In the genomic region with DNA sequence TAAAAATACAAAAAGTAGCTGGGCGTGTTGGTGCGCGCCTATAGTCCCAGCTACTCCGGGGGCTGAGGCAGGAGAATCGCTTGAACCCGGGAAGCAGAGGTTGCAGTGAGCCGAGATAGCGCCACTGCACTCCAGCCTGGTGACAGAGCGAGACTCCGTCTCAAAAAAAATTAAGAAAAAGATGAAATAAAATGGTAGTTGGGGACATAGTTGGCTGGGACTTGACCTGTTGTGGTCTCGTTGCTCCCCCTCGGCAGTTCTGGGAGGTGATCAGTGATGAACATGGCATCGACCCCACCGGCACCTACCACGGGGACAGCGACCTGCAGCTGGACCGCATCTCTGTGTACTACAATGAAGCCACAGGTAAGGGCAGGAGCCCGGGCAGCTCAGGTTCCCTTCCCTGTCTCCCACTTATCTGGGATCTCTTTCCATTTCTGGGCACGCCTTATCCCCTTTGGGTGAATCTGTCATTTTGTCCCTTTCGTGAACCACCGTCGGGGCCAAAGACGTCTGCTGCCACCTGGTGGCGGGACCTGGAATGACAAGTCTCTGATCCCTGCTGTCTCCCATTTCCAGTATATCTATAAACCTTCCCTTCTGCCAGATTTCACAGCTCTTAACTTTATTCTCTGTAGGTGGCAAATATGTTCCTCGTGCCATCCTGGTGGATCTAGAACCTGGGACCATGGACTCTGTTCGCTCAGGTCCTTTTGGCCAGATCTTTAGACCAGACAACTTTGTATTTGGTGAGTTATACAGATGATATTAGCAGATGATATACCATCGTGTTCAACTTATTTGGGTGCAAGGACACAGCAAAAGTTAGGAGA, we compare ENCODE assay signal across 8 cellular contexts. TPM values are rescaled to one million over a fixed set of nuclear protein-coding genes. Genes with fewer than 3 reads are reported as not detected.
DNase-seq lines count a peak whose midpoint lies in the region; ATAC-seq and TF ChIP-seq lines count a peak whose summit lies in the region.

No MANE protein-coding gene starts in this region.

- H3K9ac ChIP-seq in fibroblast of lung (ENCODE audit: insufficient read depth, low read length) = peak overlapping the region; percentile 96

- peak overlapping the region; percentile 69 to 71 (median 70) for H3K4me3 ChIP-seq in Peyer's patch
- H3K4me3 ChIP-seq in fibroblast of lung (replicated peaks in 1 of 4; ENCODE audit: control extremely low read depth in 1 of 4, insufficient read depth in 1 of 4, low read depth in 3 of 4, low read length in 4 of 4) = peak overlapping the region; percentile 73 to 97 (median 76)

- TF ChIP-seq RAD21 in Ishikawa (IDR thresholded peaks at IDR 0.05; ENCODE audit: low read depth) = peak; percentile 66

- peaks cover 82% of the 10 kb centered on the region for H3K36me3 Mint-ChIP-seq in activated T-helper 17 cell treated with anti-CD3 and anti-CD28 coated beads, Interleukin-2, amount 50 U/mL, for 72 hours (ENCODE audit: low read depth)
- H3K36me3 Mint-ChIP-seq in naive thymus-derived CD8-positive, alpha-beta T cell = peaks cover 0 to 43% (median 15%) of the 10 kb centered on the region in 3 donors

- H3K4me1 ChIP-seq in Peyer's patch (peaks cover 0 to 38% (median 4%) of the 10 kb centered on the region in 4 donors), fibroblast of lung (ENCODE audit: control insufficient read depth, extremely low read depth, insufficient read depth, low read length) (peaks cover 15% of the 10 kb centered on the region)

- no peak for ATAC-seq in activated T-helper 17 cell treated with anti-CD3 and anti-CD28 coated beads, Interleukin-2, amount 50 U/mL, for 72 hours (replicated peaks)
- ATAC-seq in naive thymus-derived CD8-positive, alpha-beta T cell = no peak
- ATAC-seq in stimulated activated naive CD8-positive, alpha-beta T cell treated with anti-CD3 and anti-CD28 coated beads, Interleukin-15, Interleukin-2, amounts not matched to agents 100 U/mL and 50 U/mL, for 24 hours = no peak
- ATAC-seq in GM21367 (IDR thresholded peaks at IDR 0.05; ENCODE audit: unreplicated experiment) = no peak

- DNase-seq in DMS 273 treated with DMSO at 0.1 percent for 48 hours (lab: John Stamatoyannopoulos, UW) (peak; percentile 40), Peyer's patch (peak; percentile 81 to 94 (median 91)), fibroblast of lung (ENCODE audit: low read depth in 2 of 2) (peak; percentile 57 to 77)
- DNase-seq in naive thymus-derived CD8-positive, alpha-beta T cell = peak; percentile 70 to 94 (median 82)
- DNase-seq in stimulated activated naive CD8-positive, alpha-beta T cell treated with anti-CD3 and anti-CD28 coated beads, Interleukin-15, Interleukin-2, amounts not matched to agents 100 U/mL and 50 U/mL, for 24 hours = peak; percentile 87

- H3K27ac ChIP-seq in Peyer's patch (peak overlapping the region; percentile 90 to 95 (median 92)), fibroblast of lung (ENCODE audit: insufficient read depth, low read length) (peak overlapping the region; percentile 92)

- H3K4me2 ChIP-seq in fibroblast of lung (ENCODE audit: extremely low read depth, insufficient read depth, low read length) = peak overlapping the region; percentile 92

- POLR2A ChIA-PET in naive thymus-derived CD8-positive, alpha-beta T cell (lab: Charles Lee) = interaction anchor here (0.6 to 14.3 kb wide), 20 partner anchors 8 to 241 kb away, joined by 3 to 594 read pairs (median 6); a partner anchor contains a TSS

- TF ChIP-seq POLR2A in Peyer's patch (IDR thresholded peaks at IDR 0.05) = no peak

- TF ChIP-seq EP300 in Ishikawa (IDR thresholded peaks at IDR 0.05; ENCODE audit: borderline replicate concordance) = no peak

- H3K9me3 ChIP-seq in Peyer's patch = no peaks in the 10 kb centered on the region
- no peaks in the 10 kb centered on the region for H3K9me3 ChIP-seq in fibroblast of lung (ENCODE audit: control insufficient read depth, insufficient read depth, low read depth, low read length)

- peak overlapping the region; percentile 96 for H3K27ac Mint-ChIP-seq in activated T-helper 17 cell treated with anti-CD3 and anti-CD28 coated beads, Interleukin-2, amount 50 U/mL, for 72 hours
- H3K27ac Mint-ChIP-seq in naive thymus-derived CD8-positive, alpha-beta T cell = peak overlapping the region; percentile 82 to 99 (median 92)

- no peaks in the 10 kb centered on the region for H3K27me3 Mint-ChIP-seq in activated T-helper 17 cell treated with anti-CD3 and anti-CD28 coated beads, Interleukin-2, amount 50 U/mL, for 72 hours
- H3K27me3 Mint-ChIP-seq in naive thymus-derived CD8-positive, alpha-beta T cell = no peaks in the 10 kb centered on the region

- no peaks in the 10 kb centered on the region for H3K9me3 Mint-ChIP-seq in activated T-helper 17 cell treated with anti-CD3 and anti-CD28 coated beads, Interleukin-2, amount 50 U/mL, for 72 hours
- no peaks in the 10 kb centered on the region for H3K9me3 Mint-ChIP-seq in naive thymus-derived CD8-positive, alpha-beta T cell

- no peak overlapping the region for H2AFZ ChIP-seq in fibroblast of lung (ENCODE audit: low read length)

- peaks cover 0 to 48% (median 0%) of the 10 kb centered on the region in 3 donors for H3K36me3 ChIP-seq in Peyer's patch
- peaks cover 14% of the 10 kb centered on the region for H3K36me3 ChIP-seq in fibroblast of lung (ENCODE audit: control insufficient read depth, insufficient read depth, low read length)

- peaks cover 31% of the 10 kb centered on the region for H3K4me1 Mint-ChIP-seq in activated T-helper 17 cell treated with anti-CD3 and anti-CD28 coated beads, Interleukin-2, amount 50 U/mL, for 72 hours
- peaks cover 26 to 66% (median 63%) of the 10 kb centered on the region in 4 donors for H3K4me1 Mint-ChIP-seq in naive thymus-derived CD8-positive, alpha-beta T cell

- TF ChIP-seq CTCF in Peyer's patch (IDR thresholded peaks at IDR 0.05) (peak; percentile 96 to 99 (median 98)), fibroblast of lung (conservative IDR thresholded peaks at IDR 0.05 in 1 of 2, IDR thresholded peaks at IDR 0.05 in 1 of 2; ENCODE audit: low read depth in 1 of 2, low read length in 2 of 2) (peak; percentile 89)

- H3K27me3 ChIP-seq in Peyer's patch (no peaks in the 10 kb centered on the region), fibroblast of lung (ENCODE audit: control insufficient read depth, insufficient read depth, low read length) (no peaks in the 10 kb centered on the region)

- H3K79me2 ChIP-seq in fibroblast of lung (ENCODE audit: control insufficient read depth, insufficient read depth, low read length) = peaks cover 66% of the 10 kb centered on the region

- H3K4me3 Mint-ChIP-seq in activated T-helper 17 cell treated with anti-CD3 and anti-CD28 coated beads, Interleukin-2, amount 50 U/mL, for 72 hours = peak overlapping the region; percentile 99
- peak overlapping the region; percentile 87 to 99 (median 98) for H3K4me3 Mint-ChIP-seq in naive thymus-derived CD8-positive, alpha-beta T cell

- peaks cover 5% of the 10 kb centered on the region for H4K20me1 ChIP-seq in fibroblast of lung (ENCODE audit: control insufficient read depth, extremely low read depth, insufficient read depth, low read length)

RNA-seq across cellular contexts. Expression of a gene that starts 2.3 kb away (rescaled TPM):
- total RNA-seq in Peyer's patch (100 to 1,000 TPM in 1 of 4 donors, 10 to 100 TPM in 3; 69.9 to 188 (median 95.6) TPM), fibroblast of lung (432 and 551 TPM in 2 replicates)
- 1,000 to 10,000 TPM; 1,139 to 1,437 TPM for total RNA-seq in activated T-helper 17 cell treated with anti-CD3 and anti-CD28 coated beads, Interleukin-2, amount 50 U/mL, for 72 hours
- polyA plus RNA-seq in fibroblast of lung = 1,493 and 2,513 TPM in 2 replicates
- 1,291 and 2,040 TPM in 2 replicates for polyA plus RNA-seq in fibroblast of lung (2012)
- 2,570 and 3,657 TPM in 2 replicates for polyA minus RNA-seq in fibroblast of lung (ENCODE audit: low replicate concordance)
- 100 to 1,000 TPM; 171 to 187 TPM for total RNA-seq in naive thymus-derived CD8-positive, alpha-beta T cell
- 100 to 1,000 TPM in 1 of 3 donors, 10 to 100 TPM in 2; 79.2 to 116 (median 83.3) TPM for polyA plus RNA-seq in naive thymus-derived CD8-positive, alpha-beta T cell

RNA-seq across cellular contexts. Expression of a gene that starts 5.4 kb away (rescaled TPM):
- total RNA-seq in Peyer's patch (10 to 100 TPM in 3 of 4 donors, 1 to 10 TPM in 1; 7.5 to 51.2 (median 19.4) TPM), fibroblast of lung (3.3 and 5.0 TPM in 2 replicates)
- total RNA-seq in activated T-helper 17 cell treated with anti-CD3 and anti-CD28 coated beads, Interleukin-2, amount 50 U/mL, for 72 hours = 10 to 100 TPM; 57.4 to 82.1 TPM
- polyA plus RNA-seq in fibroblast of lung = 3.3 and 7.4 TPM in 2 replicates
- 8.7 and 14.3 TPM in 2 replicates for polyA plus RNA-seq in fibroblast of lung (2012)
- 47.9 and 50.8 TPM in 2 replicates for polyA minus RNA-seq in fibroblast of lung (ENCODE audit: low replicate concordance)
- 10 to 100 TPM; 50.8 to 54.9 TPM for total RNA-seq in naive thymus-derived CD8-positive, alpha-beta T cell
- 1 to 10 TPM; 1.3 to 6.3 (median 2.8) TPM for polyA plus RNA-seq in naive thymus-derived CD8-positive, alpha-beta T cell

RNA-seq across cellular contexts. Expression of a gene that starts 20.0 kb away (rescaled TPM):
- total RNA-seq in Peyer's patch = 100 to 1,000 TPM in 2 of 4 donors, 10 to 100 TPM in 2; 74.1 to 151 (median 100) TPM
- total RNA-seq in activated T-helper 17 cell treated with anti-CD3 and anti-CD28 coated beads, Interleukin-2, amount 50 U/mL, for 72 hours = 100 to 1,000 TPM; 152 to 161 TPM
- 136 and 180 TPM in 2 replicates for total RNA-seq in fibroblast of lung
- polyA plus RNA-seq in fibroblast of lung = 301 TPM in 2 replicates
- 219 and 223 TPM in 2 replicates for polyA plus RNA-seq in fibroblast of lung (2012)
- 145 and 206 TPM in 2 replicates for polyA minus RNA-seq in fibroblast of lung (ENCODE audit: low replicate concordance)
- 10 to 100 TPM; 74.1 to 79.8 TPM for total RNA-seq in naive thymus-derived CD8-positive, alpha-beta T cell
- 10 to 100 TPM; 76.0 to 98.4 (median 78.4) TPM for polyA plus RNA-seq in naive thymus-derived CD8-positive, alpha-beta T cell

RNA-seq across cellular contexts. Expression of a gene that starts 21.9 kb away (rescaled TPM):
- total RNA-seq in Peyer's patch = 10 to 100 TPM in 3 of 4 donors, 1 to 10 TPM in 1; 6.7 to 16.4 (median 13.2) TPM
- total RNA-seq in activated T-helper 17 cell treated with anti-CD3 and anti-CD28 coated beads, Interleukin-2, amount 50 U/mL, for 72 hours = 100 to 1,000 TPM in 1 of 2 donors, 10 to 100 TPM in 1; 55.6 to 617 TPM
- 42.9 and 43.3 TPM in 2 replicates for total RNA-seq in fibroblast of lung
- 34.2 and 102 TPM in 2 replicates for polyA plus RNA-seq in fibroblast of lung
- polyA plus RNA-seq in fibroblast of lung (2012) = 44.9 and 125 TPM in 2 replicates
- 8.1 and 14.4 TPM in 2 replicates for polyA minus RNA-seq in fibroblast of lung (ENCODE audit: low replicate concordance)
- 10 to 100 TPM; 16.0 to 17.0 TPM for total RNA-seq in naive thymus-derived CD8-positive, alpha-beta T cell
- 1 to 10 TPM in 2 of 3 donors, under 1 TPM in 1; 0.58 to 1.8 (median 1.5) TPM for polyA plus RNA-seq in naive thymus-derived CD8-positive, alpha-beta T cell

RNA-seq across cellular contexts. Expression of a gene that starts 31.7 kb away (rescaled TPM):
- total RNA-seq in Peyer's patch = 1 to 10 TPM in 2 of 4 donors, not detected in 2; 2.0 to 2.7 TPM
- total RNA-seq in activated T-helper 17 cell treated with anti-CD3 and anti-CD28 coated beads, Interleukin-2, amount 50 U/mL, for 72 hours = 10 to 100 TPM; 26.0 to 36.9 TPM
- total RNA-seq in fibroblast of lung = 1.5 and 2.5 TPM in 2 replicates
- polyA plus RNA-seq in fibroblast of lung = 18.3 and 39.6 TPM in 2 replicates
- polyA plus RNA-seq in fibroblast of lung (2012) = 21.5 and 46.7 TPM in 2 replicates
- polyA minus RNA-seq in fibroblast of lung (ENCODE audit: low replicate concordance) = 66.6 and 131 TPM in 2 replicates
- total RNA-seq in naive thymus-derived CD8-positive, alpha-beta T cell = 1 to 10 TPM; 2.4 TPM
- 1 to 10 TPM; 3.7 to 5.4 (median 5.4) TPM for polyA plus RNA-seq in naive thymus-derived CD8-positive, alpha-beta T cell

Comparison
In these comparisons a context has a peak if more than half of its experiments do, and no peak if none do; other contexts are left out.
1. DNase-seq: peak in every context shown above with its lines; median percentile 91 in Peyer's patch; 87 in stimulated activated naive CD8-positive, alpha-beta T cell treated with anti-CD3 and anti-CD28 coated beads, Interleukin-15, Interleukin-2, amounts not matched to agents 100 U/mL and 50 U/mL, for 24 hours; 82 in naive thymus-derived CD8-positive, alpha-beta T cell; 67 in fibroblast of lung; 40 in DMS 273 treated with DMSO at 0.1 percent for 48 hours.